In the genomic region with DNA sequence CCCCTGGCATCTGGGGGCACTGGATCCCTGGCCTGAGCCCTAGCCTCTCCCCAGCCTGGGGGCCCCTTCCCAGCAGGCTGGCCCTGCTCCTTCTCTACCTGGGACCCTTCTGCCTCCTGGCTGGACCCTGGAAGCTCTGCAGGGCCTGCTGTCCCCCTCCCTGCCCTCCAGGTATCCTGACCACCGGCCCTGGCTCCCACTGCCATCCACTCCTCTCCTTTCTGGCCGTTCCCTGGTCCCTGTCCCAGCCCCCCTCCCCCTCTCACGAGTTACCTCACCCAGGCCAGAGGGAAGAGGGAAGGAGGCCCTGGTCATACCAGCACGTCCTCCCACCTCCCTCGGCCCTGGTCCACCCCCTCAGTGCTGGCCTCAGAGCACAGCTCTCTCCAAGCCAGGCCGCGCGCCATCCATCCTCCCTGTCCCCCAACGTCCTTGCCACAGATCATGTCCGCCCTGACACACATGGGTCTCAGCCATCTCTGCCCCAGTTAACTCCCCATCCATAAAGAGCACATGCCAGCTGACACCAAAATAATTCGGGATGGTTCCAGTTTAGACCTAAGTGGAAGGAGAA, we compare ENCODE assay signal across 2 cellular contexts.
TF ChIP-seq lines count a peak whose summit lies in the region.

No MANE protein-coding gene starts in this region.

TF ChIP-seq in WTC11, 78 proteins besides CTCF, POLR2A, EP300 and RAD21:
- TF ChIP-seq, protein P1, sequence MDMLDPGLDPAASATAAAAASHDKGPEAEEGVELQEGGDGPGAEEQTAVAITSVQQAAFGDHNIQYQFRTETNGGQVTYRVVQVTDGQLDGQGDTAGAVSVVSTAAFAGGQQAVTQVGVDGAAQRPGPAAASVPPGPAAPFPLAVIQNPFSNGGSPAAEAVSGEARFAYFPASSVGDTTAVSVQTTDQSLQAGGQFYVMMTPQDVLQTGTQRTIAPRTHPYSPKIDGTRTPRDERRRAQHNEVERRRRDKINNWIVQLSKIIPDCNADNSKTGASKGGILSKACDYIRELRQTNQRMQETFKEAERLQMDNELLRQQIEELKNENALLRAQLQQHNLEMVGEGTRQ (CRISPR knock-in tag; IDR thresholded peaks at IDR 0.05), result no peak
- TF ChIP-seq JUN (CRISPR knock-in tag; IDR thresholded peaks at IDR 0.05) (no peak), ZNF138 (CRISPR knock-in tag; conservative IDR thresholded peaks at IDR 0.05) (no peak), GABPB1 (CRISPR knock-in tag; IDR thresholded peaks at IDR 0.05) (no peak), PRRX2 (CRISPR knock-in tag; IDR thresholded peaks at IDR 0.05) (no peak), TEAD1 (CRISPR knock-in tag; IDR thresholded peaks at IDR 0.05) (no peak), FOXP1 (CRISPR knock-in tag; IDR thresholded peaks at IDR 0.05; ENCODE audit: borderline replicate concordance) (no peak), NFATC4 (CRISPR knock-in tag; IDR thresholded peaks at IDR 0.05) (no peak), JAZF1 (CRISPR knock-in tag; IDR thresholded peaks at IDR 0.05) (no peak), RELA (CRISPR knock-in tag; IDR thresholded peaks at IDR 0.05; ENCODE audit: borderline replicate concordance) (no peak), FOXK1 (CRISPR knock-in tag; IDR thresholded peaks at IDR 0.05) (no peak), MYBL2 (CRISPR knock-in tag; IDR thresholded peaks at IDR 0.05) (no peak), SMAD4 (CRISPR knock-in tag; IDR thresholded peaks at IDR 0.05) (no peak), ZNF416 (CRISPR knock-in tag; IDR thresholded peaks at IDR 0.05) (no peak), RORB (CRISPR knock-in tag; IDR thresholded peaks at IDR 0.05) (no peak), GTF2I (CRISPR knock-in tag; conservative IDR thresholded peaks at IDR 0.05) (no peak)
- TF ChIP-seq, protein P2, sequence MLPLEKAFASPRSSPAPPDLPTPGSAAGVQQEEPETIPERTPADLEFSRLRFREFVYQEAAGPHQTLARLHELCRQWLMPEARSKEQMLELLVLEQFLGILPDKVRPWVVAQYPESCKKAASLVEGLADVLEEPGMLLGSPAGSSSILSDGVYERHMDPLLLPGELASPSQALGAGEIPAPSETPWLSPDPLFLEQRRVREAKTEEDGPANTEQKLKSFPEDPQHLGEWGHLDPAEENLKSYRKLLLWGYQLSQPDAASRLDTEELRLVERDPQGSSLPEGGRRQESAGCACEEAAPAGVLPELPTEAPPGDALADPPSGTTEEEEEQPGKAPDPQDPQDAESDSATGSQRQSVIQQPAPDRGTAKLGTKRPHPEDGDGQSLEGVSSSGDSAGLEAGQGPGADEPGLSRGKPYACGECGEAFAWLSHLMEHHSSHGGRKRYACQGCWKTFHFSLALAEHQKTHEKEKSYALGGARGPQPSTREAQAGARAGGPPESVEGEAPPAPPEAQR (CRISPR knock-in tag; IDR thresholded peaks at IDR 0.05), result no peak
- TF ChIP-seq, protein P3, sequence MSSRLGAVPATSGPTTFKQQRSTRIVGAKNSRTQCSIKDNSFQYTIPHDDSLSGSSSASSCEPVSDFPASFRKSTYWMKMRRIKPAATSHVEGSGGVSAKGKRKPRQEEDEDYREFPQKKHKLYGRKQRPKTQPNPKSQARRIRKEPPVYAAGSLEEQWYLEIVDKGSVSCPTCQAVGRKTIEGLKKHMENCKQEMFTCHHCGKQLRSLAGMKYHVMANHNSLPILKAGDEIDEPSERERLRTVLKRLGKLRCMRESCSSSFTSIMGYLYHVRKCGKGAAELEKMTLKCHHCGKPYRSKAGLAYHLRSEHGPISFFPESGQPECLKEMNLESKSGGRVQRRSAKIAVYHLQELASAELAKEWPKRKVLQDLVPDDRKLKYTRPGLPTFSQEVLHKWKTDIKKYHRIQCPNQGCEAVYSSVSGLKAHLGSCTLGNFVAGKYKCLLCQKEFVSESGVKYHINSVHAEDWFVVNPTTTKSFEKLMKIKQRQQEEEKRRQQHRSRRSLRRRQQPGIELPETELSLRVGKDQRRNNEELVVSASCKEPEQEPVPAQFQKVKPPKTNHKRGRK (CRISPR knock-in tag; IDR thresholded peaks at IDR 0.05; ENCODE audit: borderline replicate concordance), result no peak
- TF ChIP-seq, protein P4, sequence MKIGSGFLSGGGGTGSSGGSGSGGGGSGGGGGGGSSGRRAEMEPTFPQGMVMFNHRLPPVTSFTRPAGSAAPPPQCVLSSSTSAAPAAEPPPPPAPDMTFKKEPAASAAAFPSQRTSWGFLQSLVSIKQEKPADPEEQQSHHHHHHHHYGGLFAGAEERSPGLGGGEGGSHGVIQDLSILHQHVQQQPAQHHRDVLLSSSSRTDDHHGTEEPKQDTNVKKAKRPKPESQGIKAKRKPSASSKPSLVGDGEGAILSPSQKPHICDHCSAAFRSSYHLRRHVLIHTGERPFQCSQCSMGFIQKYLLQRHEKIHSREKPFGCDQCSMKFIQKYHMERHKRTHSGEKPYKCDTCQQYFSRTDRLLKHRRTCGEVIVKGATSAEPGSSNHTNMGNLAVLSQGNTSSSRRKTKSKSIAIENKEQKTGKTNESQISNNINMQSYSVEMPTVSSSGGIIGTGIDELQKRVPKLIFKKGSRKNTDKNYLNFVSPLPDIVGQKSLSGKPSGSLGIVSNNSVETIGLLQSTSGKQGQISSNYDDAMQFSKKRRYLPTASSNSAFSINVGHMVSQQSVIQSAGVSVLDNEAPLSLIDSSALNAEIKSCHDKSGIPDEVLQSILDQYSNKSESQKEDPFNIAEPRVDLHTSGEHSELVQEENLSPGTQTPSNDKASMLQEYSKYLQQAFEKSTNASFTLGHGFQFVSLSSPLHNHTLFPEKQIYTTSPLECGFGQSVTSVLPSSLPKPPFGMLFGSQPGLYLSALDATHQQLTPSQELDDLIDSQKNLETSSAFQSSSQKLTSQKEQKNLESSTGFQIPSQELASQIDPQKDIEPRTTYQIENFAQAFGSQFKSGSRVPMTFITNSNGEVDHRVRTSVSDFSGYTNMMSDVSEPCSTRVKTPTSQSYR (CRISPR knock-in tag; IDR thresholded peaks at IDR 0.05), result no peak

TF ChIP-seq in H1, 55 proteins besides CTCF, POLR2A, EP300 and RAD21:
- TF ChIP-seq SUZ12 (IDR thresholded peaks at IDR 0.05; ENCODE audit: low read length) (no peak), CBX5 (IDR thresholded peaks at IDR 0.05; ENCODE audit: low read depth, low read length) (no peak), EGR1 (IDR thresholded peaks at IDR 0.05; ENCODE audit: borderline replicate concordance, low read depth, low read length) (no peak), CHD1 (IDR thresholded peaks at IDR 0.05; ENCODE audit: low read depth, low read length) (no peak), TEAD4 (IDR thresholded peaks at IDR 0.05; ENCODE audit: low read depth, low read length) (no peak)
- TF ChIP-seq, protein P5, sequence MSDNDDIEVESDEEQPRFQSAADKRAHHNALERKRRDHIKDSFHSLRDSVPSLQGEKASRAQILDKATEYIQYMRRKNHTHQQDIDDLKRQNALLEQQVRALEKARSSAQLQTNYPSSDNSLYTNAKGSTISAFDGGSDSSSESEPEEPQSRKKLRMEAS (IDR thresholded peaks at IDR 0.05), result no peak
